ENCODE assay signal across 6 cellular contexts in the genomic region with DNA sequence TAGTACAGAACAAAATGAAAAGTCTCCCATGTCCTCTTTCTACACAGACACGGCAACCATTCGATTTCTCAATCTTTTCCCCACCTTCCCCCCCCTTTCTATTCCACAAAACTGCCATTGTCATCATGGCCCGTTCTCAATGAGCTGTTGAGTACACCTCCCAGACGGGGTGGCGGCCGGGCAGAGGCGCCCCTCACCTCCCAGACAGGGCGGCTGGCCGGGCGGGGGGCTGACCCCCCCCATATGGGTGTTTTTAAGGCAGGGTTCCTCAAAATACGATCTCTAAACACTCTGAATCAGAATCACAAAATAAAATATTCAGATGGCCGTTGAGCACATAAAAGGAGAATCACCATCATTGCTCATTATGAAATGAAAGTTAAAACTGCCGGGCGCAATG. TPM values are rescaled to one million over a fixed set of nuclear protein-coding genes. Genes with fewer than 3 reads are reported as not detected.
"Had no signal": no experiment of that assay in that cellular context is flagged by ENCODE, and none has a peak within 500 bp of the region (broad histone marks: within the 10 kb centered on the region; RNA-seq: fewer than 3 reads in every experiment).

No MANE protein-coding gene starts in this region.

RNA-seq across cellular contexts. Expression of gene KLRG2, which starts 53.7 kb away (rescaled TPM):
- total RNA-seq: activated CD4-positive, alpha-beta T cell treated with anti-CD3 and anti-CD28 coated beads, Interleukin-2, amount 10 ng/mL, durations not matched to agents 7 days and 5 days; activated CD8-positive, alpha-beta T cell treated with anti-CD3 and anti-CD28 coated beads, Interleukin-2, amount 10 ng/mL, durations not matched to agents 7 days and 5 days; activated naive CD8-positive, alpha-beta T cell treated with anti-CD3 and anti-CD28 coated beads, Interleukin-2, amount 10 ng/mL, durations not matched to agents 7 days and 5 days; ascending aorta; cardiac septum; OCI-LY7 had no signal
